17 cellular contexts compared by ENCODE assay signal in the genomic region with DNA sequence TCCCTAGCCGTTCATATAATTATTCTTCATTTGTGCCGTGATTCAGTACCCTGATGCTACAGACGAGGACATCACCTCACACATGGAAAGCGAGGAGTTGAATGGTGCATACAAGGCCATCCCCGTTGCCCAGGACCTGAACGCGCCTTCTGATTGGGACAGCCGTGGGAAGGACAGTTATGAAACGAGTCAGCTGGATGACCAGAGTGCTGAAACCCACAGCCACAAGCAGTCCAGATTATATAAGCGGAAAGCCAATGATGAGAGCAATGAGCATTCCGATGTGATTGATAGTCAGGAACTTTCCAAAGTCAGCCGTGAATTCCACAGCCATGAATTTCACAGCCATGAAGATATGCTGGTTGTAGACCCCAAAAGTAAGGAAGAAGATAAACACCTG. TPM values are rescaled to one million over a fixed set of nuclear protein-coding genes. Genes with fewer than 3 reads are reported as not detected.
A peak's percentile ranks its signal among the peaks of the same experiment; 100 is the strongest.
DNase-seq lines count a peak whose midpoint lies in the region; ATAC-seq and TF ChIP-seq lines count a peak whose summit lies in the region.
"Had no signal": no experiment of that assay in that cellular context is flagged by ENCODE, and none has a peak within 500 bp of the region (broad histone marks: within the 10 kb centered on the region; RNA-seq: fewer than 3 reads in every experiment).

No MANE protein-coding gene starts in this region.

- no peaks in the 10 kb centered on the region for H3K9me1 ChIP-seq in IMR-90 (ENCODE audit: insufficient read depth, low read length)

- TF ChIP-seq RAD21 in IMR-90 (IDR thresholded peaks at IDR 0.05; ENCODE audit: low read length) (no peak), SK-N-SH (IDR thresholded peaks at IDR 0.05; ENCODE audit: low read length) (no peak)

- TF ChIP-seq EP300 in SK-N-SH (IDR thresholded peaks at IDR 0.05; ENCODE audit: borderline replicate concordance in 1 of 2, low read depth in 1 of 2, low read length in 1 of 2) (no peak), tibial nerve (IDR thresholded peaks at IDR 0.05) (peak in 1 of 2 donors; percentile 19)

- H3K4me1 ChIP-seq in IMR-90 (ENCODE audit: control insufficient read depth, insufficient read depth, low read length): no peaks in the 10 kb centered on the region
- no peaks in the 10 kb centered on the region for H3K4me1 ChIP-seq in osteoblast (ENCODE audit: insufficient read depth, low read length)
- no peaks in the 10 kb centered on the region; a peak in 1 of 4 replicates for H3K4me1 ChIP-seq in SK-N-SH (ENCODE audit: control insufficient read depth in 1 of 2, insufficient read depth in 2 of 2, low read depth in 1 of 2, low read length in 1 of 2)
- peaks cover 0 to 3% (median 0%) of the 10 kb centered on the region in 4 donors for H3K4me1 ChIP-seq in tibial nerve
- H3K4me1 ChIP-seq: Peyer's patch had no signal

- DNase-seq in AG10803 (ENCODE audit: low read depth): peak; percentile 31
- peak; percentile 35 for DNase-seq in IMR-90
- peak; percentile 16 for DNase-seq in fibroblast of mammary gland (ENCODE audit: low read depth)
- no peak for DNase-seq in osteoblast (ENCODE audit: insufficient read length, low spot score, missing footprints)
- DNase-seq in SK-N-SH: no peak
- no peak for DNase-seq in GDM1 (lab: John Stamatoyannopoulos, UW)
- no peak for DNase-seq in tibial nerve (ENCODE audit: low spot score in 2 of 2)
- no peak for DNase-seq in putamen (ENCODE audit: low spot score)
- DNase-seq: AML-193; CD4-positive, CD25-positive, alpha-beta regulatory T cell; DND-41; Karpas-422; NCI-H1417; NCI-H1930; NCI-H2171 treated with DMSO at 0.1 percent for 48 hours; Peyer's patch; SHP77 treated with DMSO at 0.1 percent for 48 hours had no signal

- no peak for ATAC-seq in IMR-90 (ENCODE audit: low read depth)

- intact Hi-C loops in IMR-90 (cut with micrococcal nuclease): no loop called here

- no peak overlapping the region for H3K23ac ChIP-seq in IMR-90 (ENCODE audit: low read depth, low read length)

- no peak overlapping the region for H3K9ac ChIP-seq in IMR-90 (ENCODE audit: low read depth, low read length)
- H3K9ac ChIP-seq in SK-N-SH: no peak overlapping the region

- no peak overlapping the region for H3K18ac ChIP-seq in IMR-90 (ENCODE audit: low read depth, low read length)

- H3K36me3 ChIP-seq in IMR-90 (ENCODE audit: control insufficient read depth, insufficient read depth, low read length) (no peaks in the 10 kb centered on the region), osteoblast (ENCODE audit: insufficient read depth, low read length) (no peaks in the 10 kb centered on the region), SK-N-SH (replicated peaks in 1 of 2; ENCODE audit: control insufficient read depth in 1 of 2, insufficient read depth in 2 of 2, low read length in 1 of 2) (no peaks in the 10 kb centered on the region), tibial nerve (no peaks in the 10 kb centered on the region)
- H3K36me3 ChIP-seq: Peyer's patch had no signal

- H3K4me3 ChIP-seq in AG10803 (ENCODE audit: low read length): no peak overlapping the region
- H3K4me3 ChIP-seq in IMR-90 (ENCODE audit: insufficient read depth, low read depth, low read length): no peak overlapping the region
- no peak overlapping the region for H3K4me3 ChIP-seq in fibroblast of mammary gland (ENCODE audit: control insufficient read depth, low read depth, low read length)
- no peak overlapping the region for H3K4me3 ChIP-seq in osteoblast (ENCODE audit: insufficient read depth, low read length)
- no peak overlapping the region for H3K4me3 ChIP-seq in SK-N-SH (ENCODE audit: low read depth in 2 of 2, low read length in 1 of 2)
- no peak overlapping the region for H3K4me3 ChIP-seq in tibial nerve
- H3K4me3 ChIP-seq: Peyer's patch had no signal

- H2AK5ac ChIP-seq in IMR-90 (ENCODE audit: low read depth, low read length): no peak overlapping the region

- H3K4ac ChIP-seq in IMR-90 (ENCODE audit: low read depth, low read length): no peak overlapping the region

- H4K20me1 ChIP-seq in IMR-90 (ENCODE audit: insufficient read depth, low read length): no peaks in the 10 kb centered on the region
- no peaks in the 10 kb centered on the region for H4K20me1 ChIP-seq in osteoblast (ENCODE audit: insufficient read depth, low read length)
- no peaks in the 10 kb centered on the region for H4K20me1 ChIP-seq in SK-N-SH (ENCODE audit: insufficient read depth)

- no peak overlapping the region for H2AK9ac ChIP-seq in IMR-90 (replicated peaks; ENCODE audit: low read depth, low read length, poor library complexity)

- no peak overlapping the region for H3K27ac ChIP-seq in IMR-90 (ENCODE audit: insufficient read depth, low read length)
- H3K27ac ChIP-seq in osteoblast (ENCODE audit: low read depth, low read length): no peak overlapping the region
- H3K27ac ChIP-seq in SK-N-SH (ENCODE audit: low read depth in 2 of 2, low read length in 1 of 2): no peak overlapping the region
- H3K27ac ChIP-seq in tibial nerve: no peak overlapping the region
- H3K27ac ChIP-seq: Peyer's patch had no signal

- H3K9me3 ChIP-seq in IMR-90 (ENCODE audit: control insufficient read depth, insufficient read depth, low read length): no peaks in the 10 kb centered on the region
- no peaks in the 10 kb centered on the region for H3K9me3 ChIP-seq in osteoblast (ENCODE audit: low read depth, low read length)
- H3K9me3 ChIP-seq in SK-N-SH: no peaks in the 10 kb centered on the region
- no peaks in the 10 kb centered on the region for H3K9me3 ChIP-seq in tibial nerve
- H3K9me3 ChIP-seq: Peyer's patch had no signal

- H2BK20ac ChIP-seq in IMR-90 (ENCODE audit: low read depth, low read length): no peak overlapping the region

- no peak overlapping the region for H4K8ac ChIP-seq in IMR-90 (ENCODE audit: low read depth in 2 of 2, low read length in 2 of 2)

- no CpG with 5 or more reads among the region's 12 CpGs for WGBS in IMR-90 (ENCODE audit: extremely low coverage in 2 of 2, insufficient read length in 1 of 2), 2 experiments
- WGBS in SK-N-SH (ENCODE audit: low lambda C conversion rate): 83% methylated on average over 12 of the region's 12 CpGs
- 91 to 92% methylated on average over 12 of the region's 12 CpGs for WGBS in tibial nerve, 2 donors

- H3K56ac ChIP-seq in IMR-90 (ENCODE audit: extremely low read depth, insufficient read depth, low read length): no peak overlapping the region

- no peak overlapping the region for H3K14ac ChIP-seq in IMR-90 (replicated peaks; ENCODE audit: low read depth, low read length)

- CTCF ChIA-PET in IMR-90 (lab: Yijun Ruan, JAX): interaction anchor here (1.8 kb wide), 1 partner anchor 9 kb away, joined by 6 read pairs; no protein-coding TSS in a partner anchor
- CTCF ChIA-PET in SK-N-SH (lab: Yijun Ruan, JAX): interaction anchor here (1.2 to 1.3 kb wide), 2 partner anchors 9 to 129 kb away, joined by 3 to 6 read pairs; no protein-coding TSS in a partner anchor

- no peak overlapping the region for H2BK5ac ChIP-seq in IMR-90 (ENCODE audit: low read depth, low read length, poor library complexity, severe bottlenecking)

- H4K5ac ChIP-seq in IMR-90 (ENCODE audit: low read depth, low read length): no peak overlapping the region

- no peak overlapping the region for H2AFZ ChIP-seq in IMR-90 (replicated peaks; ENCODE audit: low read length, poor library complexity)
- H2AFZ ChIP-seq in osteoblast (ENCODE audit: low read length): peak overlapping the region; percentile 24
- H2AFZ ChIP-seq in SK-N-SH (ENCODE audit: low read depth): no peak overlapping the region

- POLR2A ChIA-PET in IMR-90 (lab: Charles Lee; ENCODE audit: unreplicated experiment) (no interaction called here), SK-N-SH (lab: Yijun Ruan, JAX) (no interaction called here)

- dilution Hi-C loops in IMR-90 (cut with HindIII; ENCODE audit: low sequenced_read_pairs, unreplicated experiment): no loop called here

- no TSS peak for BruUV-seq in IMR-90 (replicated peaks; lab: Mats Ljungman, UMichigan)

- no peak overlapping the region for H2BK15ac ChIP-seq in IMR-90 (ENCODE audit: low read depth, low read length)

- H2BK120ac ChIP-seq in IMR-90 (ENCODE audit: low read depth, low read length): no peak overlapping the region

- TF ChIP-seq POLR2A in IMR-90 (IDR thresholded peaks at IDR 0.05; ENCODE audit: low read depth, low read length) (no peak), tibial nerve (IDR thresholded peaks at IDR 0.05) (no peak)

- no peaks in the 10 kb centered on the region for H3F3A ChIP-seq in SK-N-SH (replicated peaks; ENCODE audit: insufficient read depth)

- H3K4me2 ChIP-seq in IMR-90 (ENCODE audit: low read depth, low read length) (no peak overlapping the region), osteoblast (ENCODE audit: insufficient read depth, low read length) (peak overlapping the region; percentile 16), SK-N-SH (no peak overlapping the region)

- H3K9me2 ChIP-seq in SK-N-SH: no peaks in the 10 kb centered on the region

- H4K91ac ChIP-seq in IMR-90 (ENCODE audit: insufficient read depth, low read depth, low read length): no peak overlapping the region

- 0 out of 2 replicates have a peak, but pooled peaks cover 3% of the 10 kb centered on the region for H3K27me3 ChIP-seq in IMR-90 (ENCODE audit: control insufficient read depth, insufficient read depth, low read length)
- H3K27me3 ChIP-seq in osteoblast (ENCODE audit: insufficient read depth, low read length): no peaks in the 10 kb centered on the region
- no peaks in the 10 kb centered on the region for H3K27me3 ChIP-seq in SK-N-SH (ENCODE audit: insufficient read depth)
- no peaks in the 10 kb centered on the region for H3K27me3 ChIP-seq in tibial nerve
- H3K27me3 ChIP-seq: Peyer's patch had no signal

- no peaks in the 10 kb centered on the region for H3K79me1 ChIP-seq in IMR-90 (ENCODE audit: low read depth in 1 of 2, low read length in 2 of 2)

- in situ Hi-C loops in IMR-90 (cut with MboI; ENCODE audit: low sequenced_read_pairs): no loop called here

- H3K79me2 ChIP-seq in osteoblast (ENCODE audit: insufficient read depth, low read length) (no peaks in the 10 kb centered on the region), SK-N-SH (ENCODE audit: insufficient read depth) (no peaks in the 10 kb centered on the region)

- TF ChIP-seq CTCF in AG10803 (conservative IDR thresholded peaks at IDR 0.05; ENCODE audit: low read length): no peak
- TF ChIP-seq CTCF in IMR-90 (conservative IDR thresholded peaks at IDR 0.05; ENCODE audit: low read depth, low read length): no peak
- TF ChIP-seq CTCF in fibroblast of mammary gland (conservative IDR thresholded peaks at IDR 0.05; ENCODE audit: control insufficient read depth, insufficient read depth, low read depth, low read length): no peak
- TF ChIP-seq CTCF in osteoblast (IDR thresholded peaks at IDR 0.05; ENCODE audit: extremely low read depth, low read depth, low read length): no peak
- no peak for TF ChIP-seq CTCF in SK-N-SH (IDR thresholded peaks at IDR 0.05)
- no peak for TF ChIP-seq CTCF in tibial nerve (IDR thresholded peaks at IDR 0.05)

RNA-seq across cellular contexts. Expression of a gene that starts 6.9 kb away (rescaled TPM):
- 0.18 and 0.28 TPM in 2 replicates for total RNA-seq in IMR-90 (2012; rRNA removed)
- 0.50 and 0.62 TPM in 2 replicates for polyA plus RNA-seq in IMR-90 (2012; rRNA removed)
- polyA plus RNA-seq in IMR-90 (2012; cell fraction: cytosol; rRNA removed): 0.26 and 0.44 TPM in 2 replicates
- polyA plus RNA-seq in IMR-90 (2012; cell fraction: nucleus; rRNA removed; ENCODE audit: low replicate concordance): 0.36 and 0.79 TPM in 2 replicates
- total RNA-seq in osteoblast: 7.6 and 16.2 TPM in 2 replicates
- polyA plus RNA-seq in SK-N-SH (2012; rRNA removed): 0.82 and 1.3 TPM in 2 replicates
- polyA plus RNA-seq in SK-N-SH (2012; cell fraction: cytosol; rRNA removed): 0.81 and 1.1 TPM in 2 replicates
- 2.5 and 3.9 TPM in 2 replicates for polyA plus RNA-seq in SK-N-SH (2012; cell fraction: nucleus; rRNA removed)
- 100 to 1,000 TPM in 2 of 4 donors, 10 to 100 TPM in 2; 59.0 to 344 (median 174) TPM for total RNA-seq in tibial nerve
- total RNA-seq: CD4-positive, CD25-positive, alpha-beta regulatory T cell had no signal

RNA-seq across cellular contexts. Expression of a gene that starts 25.0 kb away (rescaled TPM):
- total RNA-seq in IMR-90 (2012; rRNA removed): 51.3 and 96.7 TPM in 2 replicates
- polyA plus RNA-seq in IMR-90 (2012; rRNA removed): 37.3 and 43.8 TPM in 2 replicates
- polyA plus RNA-seq in IMR-90 (2012; cell fraction: cytosol; rRNA removed): 6.0 and 7.7 TPM in 2 replicates
- 11.8 and 68.7 TPM in 2 replicates for polyA plus RNA-seq in IMR-90 (2012; cell fraction: nucleus; rRNA removed; ENCODE audit: low replicate concordance)
- total RNA-seq in osteoblast: 106 and 111 TPM in 2 replicates
- polyA plus RNA-seq in SK-N-SH (2012; rRNA removed): 44.6 and 52.0 TPM in 2 replicates
- 62.8 and 76.7 TPM in 2 replicates for polyA plus RNA-seq in SK-N-SH (2012; cell fraction: cytosol; rRNA removed)
- 39.4 and 67.2 TPM in 2 replicates for polyA plus RNA-seq in SK-N-SH (2012; cell fraction: nucleus; rRNA removed)
- total RNA-seq in tibial nerve: 100 to 1,000 TPM in 1 of 4 donors, 10 to 100 TPM in 3; 92.7 to 117 (median 94.7) TPM

Comparison
In these comparisons a context has a peak if more than half of its experiments do, and no peak if none do; other contexts are left out.
1. DNase-seq: peak in AG10803 (single experiment), IMR-90 (single experiment) and fibroblast of mammary gland (single experiment); none in osteoblast (single experiment), SK-N-SH (single experiment), GDM1 (single experiment), tibial nerve (0 of 2) and putamen (single experiment).